ENCODE assay signal across 16 cellular contexts in the genomic region with DNA sequence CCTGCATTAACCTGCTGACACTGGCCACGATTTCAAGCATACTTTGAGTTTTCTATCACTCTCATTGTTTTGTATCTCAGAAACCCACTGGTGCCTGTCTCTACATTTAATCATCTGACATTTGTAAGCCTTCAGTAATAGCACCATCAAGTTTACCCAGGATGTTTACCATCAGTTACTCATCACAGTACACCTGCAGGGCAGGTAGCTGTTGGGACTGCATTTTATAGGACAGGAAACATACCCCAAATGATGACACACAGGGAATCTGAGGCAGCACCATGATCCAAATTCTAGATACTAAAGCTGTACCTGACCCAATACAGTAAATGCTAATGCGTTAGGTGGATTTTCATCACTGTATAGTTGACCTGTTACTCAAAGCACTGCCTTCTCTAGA.
"Had no signal": no experiment of that assay in that cellular context is flagged by ENCODE, and none has a peak within 500 bp of the region (broad histone marks: within the 10 kb centered on the region; RNA-seq: fewer than 3 reads in every experiment).

No MANE protein-coding gene starts in this region.

- H3K27me3 Mint-ChIP-seq: stimulated activated memory B cell treated with anti-CD40 and anti-IgM and Interleukin-4, amounts not matched to agents 10 μg/mL and 1 μg/mL and 100 μg/mL, for 72 hours had no signal

- H3K4me1 Mint-ChIP-seq: activated naive CD8-positive, alpha-beta T cell treated with anti-CD3 and anti-CD28 coated beads, Interleukin-2, amount 50 U/mL, for 24 hours had no signal

- H3K9me3 ChIP-seq: left ventricle myocardium inferior had no signal

- H3K27ac Mint-ChIP-seq: activated naive CD4-positive, alpha-beta T cell treated with anti-CD3 and anti-CD28 coated beads for 36 hours; activated naive CD8-positive, alpha-beta T cell treated with anti-CD3 and anti-CD28 coated beads, Interleukin-2, amount 50 U/mL, for 24 hours; activated T-helper 2 cell treated with anti-CD3 and anti-CD28 coated beads, Interferon-gamma antibody, Interleukin-2, Interleukin-4, amounts not matched to agents 10 μg/mL and 5 μg/mL and 100 μg/mL, durations not matched to agents 14 hours and 24 hours and 36 hours; dendritic cell treated with granulocyte-macrophage colony-stimulating factor and Interleukin-4, amounts not matched to agents 40 ng/mL and 50 ng/mL, for 4 days; effector memory CD8-positive, alpha-beta T cell; stimulated activated memory B cell treated with anti-CD40 and anti-IgM and Interleukin-4, amounts not matched to agents 10 μg/mL and 1 μg/mL and 100 μg/mL, for 72 hours had no signal

- H3K4me3 Mint-ChIP-seq: activated naive CD4-positive, alpha-beta T cell treated with anti-CD3 and anti-CD28 coated beads for 36 hours; activated naive CD8-positive, alpha-beta T cell treated with anti-CD3 and anti-CD28 coated beads, Interleukin-2, amount 50 U/mL, for 24 hours; dendritic cell treated with granulocyte-macrophage colony-stimulating factor and Interleukin-4, amounts not matched to agents 40 ng/mL and 50 ng/mL, for 4 days; effector memory CD8-positive, alpha-beta T cell; natural killer cell treated with Interleukin-12 subunit alpha and Interleukin-12 subunit beta and Interleukin-15 and Interleukin-18, amount 100 ng/mL, for 72 hours; stimulated activated memory B cell treated with anti-CD40 and anti-IgM and Interleukin-4, amounts not matched to agents 10 μg/mL and 1 μg/mL and 100 μg/mL, for 72 hours had no signal

- ATAC-seq: activated naive CD8-positive, alpha-beta T cell treated with anti-CD3 and anti-CD28 coated beads, Interleukin-2, amount 50 U/mL, for 24 hours; effector memory CD8-positive, alpha-beta T cell; natural killer cell treated with Interleukin-12 subunit alpha and Interleukin-12 subunit beta and Interleukin-15 and Interleukin-18, amount 100 ng/mL, for 72 hours; stimulated activated memory B cell treated with anti-CD40 and anti-IgM and Interleukin-4, amounts not matched to agents 10 μg/mL and 1 μg/mL and 100 μg/mL, for 72 hours had no signal

- H3K36me3 ChIP-seq: left ventricle myocardium inferior had no signal

- H3K4me3 ChIP-seq: left ventricle myocardium inferior had no signal

- DNase-seq: activated CD4-positive, alpha-beta T cell treated with anti-CD3 and anti-CD28 coated beads, Interleukin-2, amount 50 U/mL, for 48 hours; activated CD4-positive, CD25-positive, alpha-beta regulatory T cell treated with anti-CD3 and anti-CD28 coated beads, Interleukin-2, amount 50 U/mL, for 72 hours; activated naive CD4-positive, alpha-beta T cell treated with anti-CD3 and anti-CD28 coated beads for 36 hours; activated naive CD8-positive, alpha-beta T cell treated with anti-CD3 and anti-CD28 coated beads, Interleukin-2, amount 50 U/mL, for 24 hours; aorta; cerebellar nuclear complex; effector memory CD8-positive, alpha-beta T cell; islet precursor cell; left ventricle myocardium inferior; mesendoderm; retina; T-helper 9 cell had no signal

- H3K9me3 Mint-ChIP-seq: activated naive CD4-positive, alpha-beta T cell treated with anti-CD3 and anti-CD28 coated beads for 36 hours; activated naive CD8-positive, alpha-beta T cell treated with anti-CD3 and anti-CD28 coated beads, Interleukin-2, amount 50 U/mL, for 24 hours; activated T-helper 2 cell treated with anti-CD3 and anti-CD28 coated beads, Interferon-gamma antibody, Interleukin-2, Interleukin-4, amounts not matched to agents 10 μg/mL and 5 μg/mL and 100 μg/mL, durations not matched to agents 14 hours and 24 hours and 36 hours; effector memory CD8-positive, alpha-beta T cell; natural killer cell treated with Interleukin-12 subunit alpha and Interleukin-12 subunit beta and Interleukin-15 and Interleukin-18, amount 100 ng/mL, for 72 hours; stimulated activated memory B cell treated with anti-CD40 and anti-IgM and Interleukin-4, amounts not matched to agents 10 μg/mL and 1 μg/mL and 100 μg/mL, for 72 hours had no signal

- H3K36me3 Mint-ChIP-seq: natural killer cell treated with Interleukin-12 subunit alpha and Interleukin-12 subunit beta and Interleukin-15 and Interleukin-18, amount 100 ng/mL, for 72 hours; stimulated activated memory B cell treated with anti-CD40 and anti-IgM and Interleukin-4, amounts not matched to agents 10 μg/mL and 1 μg/mL and 100 μg/mL, for 72 hours had no signal
